24 cellular contexts compared by ENCODE assay signal in the genomic region with DNA sequence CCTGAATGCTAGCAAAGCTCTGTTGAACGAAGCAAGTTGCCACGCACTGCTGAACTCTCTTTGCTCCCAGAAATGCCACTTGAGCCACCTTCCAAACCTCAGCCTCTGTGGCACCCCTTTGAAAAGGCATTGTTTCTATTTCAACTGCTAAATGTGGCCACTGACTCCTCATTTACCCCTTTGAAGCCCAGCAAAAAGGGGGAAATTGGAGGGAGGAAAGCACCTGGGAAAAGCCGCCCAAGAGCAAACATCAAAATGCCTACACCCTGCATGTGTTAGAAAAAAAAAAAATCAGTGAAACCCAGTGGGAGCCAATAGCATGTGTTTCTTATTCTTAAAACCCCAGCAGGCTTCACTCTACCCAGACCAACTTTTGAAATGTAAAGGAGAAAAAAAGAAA.
DNase-seq lines count a peak whose midpoint lies in the region; ATAC-seq, FAIRE-seq and TF ChIP-seq lines count a peak whose summit lies in the region.
"Had no signal": no experiment of that assay in that cellular context is flagged by ENCODE, and none has a peak within 500 bp of the region (broad histone marks: within the 10 kb centered on the region; RNA-seq: fewer than 3 reads in every experiment).

No MANE protein-coding gene starts in this region.

- FAIRE-seq in GM12878 (lab: Jason Lieb, UNC), result no peak
- FAIRE-seq: A204.1, D721Med, GM12892, GM18507, GM19239 had no signal

- H3K4me2 ChIP-seq in DND-41 (ENCODE audit: insufficient read depth, low read length) (peak overlapping the region; percentile 68; the same call in 1 of the 2 replicates), GM12878 (ENCODE audit: control insufficient read depth, insufficient read depth) (no peak overlapping the region)
- H3K4me2 ChIP-seq: BLaER1 treated with 17β-estradiol and CSF1 and Interleukin-3, amounts not matched to agents 10 nM and 100 nM had no signal

- TF ChIP-seq POLR2A in GM12878 (IDR thresholded peaks at IDR 0.05; ENCODE audit: low read depth, low read length) (no peak), thyroid gland (IDR thresholded peaks at IDR 0.05) (no peak)

- H3K27ac Mint-ChIP-seq in effector memory CD8-positive, alpha-beta T cell, result no peak overlapping the region
- H3K27ac Mint-ChIP-seq: B cell; CD4-positive, alpha-beta T cell; CD8-positive, alpha-beta T cell had no signal

- peak; percentile 17 for DNase-seq in DND-41
- DNase-seq in GM12865 (ENCODE audit: low read depth), result peak; percentile 51
- no peak for DNase-seq in GM12878 (ENCODE audit: low read depth, low spot score)
- DNase-seq in thyroid gland, result peak; percentile 10 to 33
- DNase-seq in Ammon's horn (ENCODE audit: low spot score), result no peak
- no peak for DNase-seq in upper lobe of right lung
- DNase-seq in effector memory CD8-positive, alpha-beta T cell, result no peak
- DNase-seq: 8988T; ACHN; Caco-2; Calu3; CD4-positive, alpha-beta T cell; CD8-positive, alpha-beta T cell; DMS79 treated with DMSO at 0.1 percent for 48 hours; EL; GDM1 had no signal

- H3K27me3 ChIP-seq in DND-41 (ENCODE audit: insufficient read depth, low read length, poor library complexity) (no peaks in the 10 kb centered on the region), GM12878 (replicated peaks in 1 of 2; ENCODE audit: control insufficient read depth in 2 of 2, insufficient read depth in 2 of 2, low read length in 1 of 2) (no peaks in the 10 kb centered on the region), thyroid gland (no peaks in the 10 kb centered on the region), upper lobe of right lung (no peaks in the 10 kb centered on the region)
- H3K27me3 ChIP-seq: BLaER1 treated with 17β-estradiol and CSF1 and Interleukin-3, amounts not matched to agents 10 nM and 100 nM had no signal

- H3K9ac ChIP-seq in DND-41 (ENCODE audit: low read depth, low read length), result peak overlapping the region; percentile 43; the same call in 1 of the 2 replicates
- H3K9ac ChIP-seq in GM12878 (ENCODE audit: control insufficient read depth, insufficient read depth, low read length), result no peak overlapping the region
- H3K9ac ChIP-seq: BLaER1 treated with 17β-estradiol and CSF1 and Interleukin-3, amounts not matched to agents 10 nM and 100 nM had no signal

- H3K4me1 ChIP-seq in DND-41 (ENCODE audit: insufficient read depth, low read length) (peaks cover 40% of the 10 kb centered on the region), GM12878 (ENCODE audit: control insufficient read depth, insufficient read depth, low read length) (no peaks in the 10 kb centered on the region), thyroid gland (no peaks in the 10 kb centered on the region), upper lobe of right lung (no peaks in the 10 kb centered on the region)
- H3K4me1 ChIP-seq: BLaER1 treated with 17β-estradiol and CSF1 and Interleukin-3, amounts not matched to agents 10 nM and 100 nM; Caco-2 had no signal

- no peaks in the 10 kb centered on the region for H3K9me3 Mint-ChIP-seq in effector memory CD8-positive, alpha-beta T cell
- H3K9me3 Mint-ChIP-seq: CD4-positive, alpha-beta T cell; CD8-positive, alpha-beta T cell had no signal

- ATAC-seq in DND-41 (ENCODE audit: insufficient read depth, low read depth), result no peak
- peak; percentile 52 for ATAC-seq in GM12878
- ATAC-seq in upper lobe of right lung, result no peak
- no peak for ATAC-seq in effector memory CD8-positive, alpha-beta T cell (replicated peaks)
- ATAC-seq: CD8-positive, alpha-beta T cell had no signal

- no peaks in the 10 kb centered on the region for H3K27me3 Mint-ChIP-seq in effector memory CD8-positive, alpha-beta T cell
- H3K27me3 Mint-ChIP-seq: B cell; CD4-positive, alpha-beta T cell had no signal

- TF ChIP-seq CTCF in DND-41 (IDR thresholded peaks at IDR 0.05; ENCODE audit: borderline replicate concordance, extremely low read depth, low read length, poor library complexity, severe bottlenecking) (no peak), GM12865 (IDR thresholded peaks at IDR 0.05; ENCODE audit: insufficient read depth, low read depth, low read length, missing control alignments) (no peak), GM12878 (IDR thresholded peaks at IDR 0.05 in 2 of 3, conservative IDR thresholded peaks at IDR 0.05 in 1 of 3; ENCODE audit: control insufficient read depth in 2 of 3, extremely low read depth in 1 of 3, insufficient read depth in 1 of 3, low read depth in 3 of 3, low read length in 3 of 3) (no peak), thyroid gland (IDR thresholded peaks at IDR 0.05) (no peak), upper lobe of right lung (IDR thresholded peaks at IDR 0.05) (no peak)

- H3K4me3 ChIP-seq in DND-41 (ENCODE audit: low read depth in 1 of 2, low read length in 2 of 2), result no peak overlapping the region
- H3K4me3 ChIP-seq in GM12865 (ENCODE audit: low read depth, low read length), result no peak overlapping the region
- H3K4me3 ChIP-seq in GM12878, result no peak overlapping the region
- H3K4me3 ChIP-seq in thyroid gland (replicated peaks in 1 of 3), result no peak overlapping the region
- no peak overlapping the region for H3K4me3 ChIP-seq in upper lobe of right lung
- H3K4me3 ChIP-seq: BLaER1 treated with 17β-estradiol and CSF1 and Interleukin-3, amounts not matched to agents 10 nM and 100 nM had no signal

- no peak for TF ChIP-seq EP300 in GM12878 (IDR thresholded peaks at IDR 0.05; ENCODE audit: borderline replicate concordance in 1 of 2, control insufficient read depth in 1 of 2, low read depth in 2 of 2, low read length in 2 of 2)

- no TSS peak for BruUV-seq in GM12878 (replicated peaks; lab: Mats Ljungman, UMichigan)

- WGBS in GM12878 (ENCODE audit: insufficient coverage, insufficient replicate concordance, low lambda C conversion rate, missing lambda C conversion rate), result 0% methylated on average over 3 of the region's 3 CpGs
- 20 to 50% methylated on average over 3 of the region's 3 CpGs for WGBS in thyroid gland, 2 donors

- H4K20me1 ChIP-seq in DND-41 (ENCODE audit: insufficient read depth, low read length) (no peaks in the 10 kb centered on the region), GM12878 (ENCODE audit: control insufficient read depth, insufficient read depth) (no peaks in the 10 kb centered on the region)
- H4K20me1 ChIP-seq: BLaER1 treated with 17β-estradiol and CSF1 and Interleukin-3, amounts not matched to agents 10 nM and 100 nM had no signal

- no peak overlapping the region for H3K4me3 Mint-ChIP-seq in effector memory CD8-positive, alpha-beta T cell
- H3K4me3 Mint-ChIP-seq: B cell; CD4-positive, alpha-beta T cell; CD8-positive, alpha-beta T cell had no signal

- H3K27ac ChIP-seq in DND-41 (ENCODE audit: low read length) (peak overlapping the region; percentile 83), GM12878 (ENCODE audit: control insufficient read depth, insufficient read depth) (no peak overlapping the region), thyroid gland (no peak overlapping the region), upper lobe of right lung (no peak overlapping the region)
- H3K27ac ChIP-seq: BLaER1 treated with 17β-estradiol and CSF1 and Interleukin-3, amounts not matched to agents 10 nM and 100 nM; C4-2B had no signal

- H3K36me3 ChIP-seq in DND-41 (ENCODE audit: insufficient read depth, low read length), result no peaks in the 10 kb centered on the region
- H3K36me3 ChIP-seq in GM12878 (ENCODE audit: control insufficient read depth in 2 of 2, insufficient read depth in 2 of 2, low read length in 1 of 2), result no peaks in the 10 kb centered on the region
- H3K36me3 ChIP-seq in thyroid gland, result no peaks in the 10 kb centered on the region
- no peaks in the 10 kb centered on the region for H3K36me3 ChIP-seq in upper lobe of right lung
- H3K36me3 ChIP-seq: BLaER1 treated with 17β-estradiol and CSF1 and Interleukin-3, amounts not matched to agents 10 nM and 100 nM had no signal

- SMC1A ChIA-PET in GM12878 (lab: Charles Lee; ENCODE audit: uncharacterized antibody, unreplicated experiment), result interaction anchor here (1.0 to 3.9 kb wide), 13 partner anchors 14 to 131 kb away, joined by 3 to 21 read pairs (median 6); no protein-coding TSS in a partner anchor

- TF ChIP-seq RAD21 in GM12878 (IDR thresholded peaks at IDR 0.05; ENCODE audit: insufficient read depth, low read depth, low read length), result no peak

- H3K9me3 ChIP-seq in DND-41 (ENCODE audit: insufficient read depth, low read length, severe bottlenecking), result no peaks in the 10 kb centered on the region
- H3K9me3 ChIP-seq in GM12878 (replicated peaks; ENCODE audit: control insufficient read depth, insufficient read depth, low read length), result no peaks in the 10 kb centered on the region
- no peaks in the 10 kb centered on the region for H3K9me3 ChIP-seq in thyroid gland
- H3K9me3 ChIP-seq in upper lobe of right lung, result no peaks in the 10 kb centered on the region
- H3K9me3 ChIP-seq: BLaER1 treated with 17β-estradiol and CSF1 and Interleukin-3, amounts not matched to agents 10 nM and 100 nM; Caco-2 had no signal

- no peaks in the 10 kb centered on the region for H3K4me1 Mint-ChIP-seq in effector memory CD8-positive, alpha-beta T cell (ENCODE audit: low read depth in 2 of 2)
- H3K4me1 Mint-ChIP-seq: B cell had no signal

- in situ Hi-C loops in GM12878 (cut with MboI), result no loop called here

- H2AFZ ChIP-seq in DND-41 (ENCODE audit: low read depth, low read length), result no peak overlapping the region
- H2AFZ ChIP-seq in GM12878 (ENCODE audit: control insufficient read depth, low read depth, low read length), result no peak overlapping the region

- POLR2A ChIA-PET in GM12878 (lab: Charles Lee), result interaction anchor here (1.6 to 2.0 kb wide), 2 partner anchors 77 to 83 kb away, joined by 4 to 5 read pairs; no protein-coding TSS in a partner anchor

- H3K79me2 ChIP-seq in DND-41 (ENCODE audit: insufficient read depth, low read length), result no peaks in the 10 kb centered on the region
- H3K79me2 ChIP-seq in GM12878 (ENCODE audit: control insufficient read depth, insufficient read depth, low read length), result no peaks in the 10 kb centered on the region

- CTCF ChIA-PET in GM12878 (lab: Yijun Ruan, JAX), result interaction anchor here (0.7 to 1.9 kb wide), 5 partner anchors 77 to 165 kb away, joined by 4 to 5 read pairs (median 4); no protein-coding TSS in a partner anchor

- RAD21 ChIA-PET in GM12878 (lab: Charles Lee; ENCODE audit: unreplicated experiment), result interaction anchor here (1.5 to 4.1 kb wide), 5 partner anchors 24 to 117 kb away, joined by 3 to 22 read pairs (median 12); no protein-coding TSS in a partner anchor

- intact Hi-C loops in GM12878 (cut with micrococcal nuclease; ENCODE audit: unreplicated experiment), result loop anchor here (5.0 to 10.0 kb wide), 4 partner anchors 76 to 207 kb away; no protein-coding TSS in a partner anchor
- intact Hi-C loops in thyroid gland (cut with DNase I), result no loop called here
- intact Hi-C loops in upper lobe of right lung (cut with DNase I), result no loop called here

- no peaks in the 10 kb centered on the region for H3K36me3 Mint-ChIP-seq in effector memory CD8-positive, alpha-beta T cell (ENCODE audit: insufficient read depth)
- H3K36me3 Mint-ChIP-seq: CD8-positive, alpha-beta T cell had no signal

TF ChIP-seq in GM12878, 131 proteins besides CTCF, POLR2A, EP300 and RAD21 (continues in another document):
- peak; percentile 49 for TF ChIP-seq EED (IDR thresholded peaks at IDR 0.05; ENCODE audit: low read depth)
- TF ChIP-seq SUPT20H (IDR thresholded peaks at IDR 0.05; ENCODE audit: borderline replicate concordance, control insufficient read depth, low read depth, low read length), result no peak
- TF ChIP-seq SIN3A (IDR thresholded peaks at IDR 0.05; ENCODE audit: low read depth, low read length), result no peak
- TF ChIP-seq MTA2 (IDR thresholded peaks at IDR 0.05; ENCODE audit: low read depth), result peak; percentile 17; the same call in 1 of the 2 replicates

Comparison
In these comparisons a context has a peak if more than half of its experiments do, and no peak if none do; other contexts are left out.
1. DNase-seq: peak in DND-41 (single experiment), GM12865 (single experiment) and thyroid gland (2 of 2); none in GM12878 (single experiment), Ammon's horn (single experiment), upper lobe of right lung (single experiment) and effector memory CD8-positive, alpha-beta T cell (0 of 3).